In the genomic region with DNA sequence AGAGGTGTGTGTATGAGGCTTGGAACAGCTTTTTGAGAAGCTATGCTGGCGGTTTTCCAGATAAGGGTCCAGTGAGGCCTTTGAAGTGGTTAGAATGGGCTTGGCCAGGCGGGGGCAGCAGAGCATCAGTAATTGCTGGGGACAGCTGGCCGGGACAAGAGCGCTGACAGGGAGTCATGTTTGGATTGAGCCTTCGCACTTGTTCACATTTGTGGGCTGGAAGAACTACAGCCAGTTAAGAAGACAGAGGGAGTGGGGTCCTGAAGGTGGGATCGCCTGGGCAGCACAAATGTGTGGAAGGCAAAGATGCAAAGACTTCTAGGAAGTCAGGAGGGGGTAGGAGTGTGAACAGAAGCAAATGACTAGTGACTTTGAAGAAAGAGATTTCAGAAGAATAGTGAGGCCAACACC, we compare ENCODE assay signal across 8 cellular contexts. TPM values are rescaled to one million over a fixed set of nuclear protein-coding genes. Genes with fewer than 3 reads are reported as not detected.
DNase-seq lines count a peak whose midpoint lies in the region; ATAC-seq and TF ChIP-seq lines count a peak whose summit lies in the region.

No MANE protein-coding gene starts in this region.

- no peaks in the 10 kb centered on the region for H3F3A ChIP-seq in SK-N-SH (replicated peaks; ENCODE audit: insufficient read depth)

- ATAC-seq in upper lobe of right lung = peak; percentile 98

- 0% methylated on average over 6 of the region's 6 CpGs for WGBS in SK-N-SH (ENCODE audit: low lambda C conversion rate)
- WGBS in trophoblast cell (ENCODE audit: extremely low coverage, insufficient coverage, insufficient read length) = no CpG with 5 or more reads among the region's 6 CpGs

- H3K36me3 ChIP-seq in GM06990 (ENCODE audit: control insufficient read depth, insufficient read depth, low read length) (no peaks in the 10 kb centered on the region), HEK293 (ENCODE audit: control insufficient read depth in 2 of 2, insufficient read depth in 1 of 2, low read length in 2 of 2) (no peaks in the 10 kb centered on the region), SK-N-SH (replicated peaks in 1 of 2; ENCODE audit: control insufficient read depth in 1 of 2, insufficient read depth in 2 of 2, low read length in 1 of 2) (no peaks in the 10 kb centered on the region), trophoblast cell (ENCODE audit: control insufficient read depth in 1 of 2, insufficient read depth in 2 of 2, low read length in 2 of 2) (no peaks in the 10 kb centered on the region), upper lobe of right lung (no peaks in the 10 kb centered on the region)

- H3K4me3 ChIP-seq in GM06990 (replicated peaks; ENCODE audit: low read depth, low read length) (no peak overlapping the region), HEK293 (ENCODE audit: low read depth, low read length) (no peak overlapping the region), SK-N-SH (ENCODE audit: low read depth in 2 of 2, low read length in 1 of 2) (no peak overlapping the region), trophoblast cell (ENCODE audit: low read depth, low read length) (no peak overlapping the region), upper lobe of right lung (no peak overlapping the region)

- H2BK5ac ChIP-seq in trophoblast cell (ENCODE audit: low read depth, low read length, poor library complexity) = no peak overlapping the region

- no peak overlapping the region for H2AK5ac ChIP-seq in trophoblast cell (ENCODE audit: low read length)

- H4K12ac ChIP-seq in trophoblast cell (ENCODE audit: low read depth, low read length) = no peak overlapping the region

- no peak overlapping the region for H2AFZ ChIP-seq in SK-N-SH (ENCODE audit: low read depth)
- H2AFZ ChIP-seq in trophoblast cell (ENCODE audit: insufficient read depth, low read length, poor library complexity) = no peak overlapping the region

- no peak overlapping the region for H2BK12ac ChIP-seq in trophoblast cell (ENCODE audit: low read length)

- H3K27ac ChIP-seq in HEK293 (ENCODE audit: extremely low read depth, low read depth, low read length) = no peak overlapping the region
- H3K27ac ChIP-seq in SK-N-SH (ENCODE audit: low read depth in 2 of 2, low read length in 1 of 2) = no peak overlapping the region
- H3K27ac ChIP-seq in trophoblast cell (ENCODE audit: low read depth, low read length) = no peak overlapping the region
- H3K27ac ChIP-seq in upper lobe of right lung = no peak overlapping the region

- intact Hi-C loops in upper lobe of right lung (cut with DNase I) = no loop called here

- H4K20me1 ChIP-seq in SK-N-SH (ENCODE audit: insufficient read depth) = no peaks in the 10 kb centered on the region

- H3K14ac ChIP-seq in trophoblast cell (ENCODE audit: low read length) = no peak overlapping the region

- H3K4me1 ChIP-seq in HEK293 (ENCODE audit: control insufficient read depth, insufficient read depth, low read length) = no peaks in the 10 kb centered on the region
- no peaks in the 10 kb centered on the region for H3K4me1 ChIP-seq in SK-N-SH (ENCODE audit: control insufficient read depth in 1 of 2, insufficient read depth in 2 of 2, low read depth in 1 of 2, low read length in 1 of 2)
- H3K4me1 ChIP-seq in trophoblast cell (ENCODE audit: control insufficient read depth in 1 of 2, insufficient read depth in 2 of 2, low read length in 2 of 2) = no peaks in the 10 kb centered on the region
- no peaks in the 10 kb centered on the region for H3K4me1 ChIP-seq in upper lobe of right lung

- no peak overlapping the region for H3K9ac ChIP-seq in SK-N-SH
- H3K9ac ChIP-seq in trophoblast cell (ENCODE audit: low read length) = no peak overlapping the region

- no peak overlapping the region for H4K8ac ChIP-seq in trophoblast cell (ENCODE audit: low read depth, low read length)

- TF ChIP-seq RAD21 in SK-N-SH (IDR thresholded peaks at IDR 0.05; ENCODE audit: low read length) = peak; percentile 99

- no peak overlapping the region for H3K18ac ChIP-seq in trophoblast cell (ENCODE audit: low read length)

- DNase-seq in GM06990 (ENCODE audit: extremely low read depth, insufficient read length) = peak; percentile 33
- peak; percentile 87 for DNase-seq in NAMALWA (ENCODE audit: low spot score)
- DNase-seq in SK-N-SH = peak; percentile 87
- peak; percentile 1 to 56 (median 34) for DNase-seq in activated naive CD4-positive, alpha-beta T cell (lab: John Stamatoyannopoulos, UW)
- DNase-seq in globus pallidus (ENCODE audit: low spot score) = peak; percentile 79
- peak; percentile 80 to 91 for DNase-seq in trophoblast cell
- peak; percentile 92 for DNase-seq in upper lobe of right lung

- H3K23ac ChIP-seq in trophoblast cell (ENCODE audit: low read length) = no peak overlapping the region

- no peak overlapping the region for H3K4ac ChIP-seq in trophoblast cell (ENCODE audit: low read depth, low read length)

- no peak overlapping the region for H4K91ac ChIP-seq in trophoblast cell (ENCODE audit: low read depth, low read length)

- POLR2A ChIA-PET in HEK293 (lab: Yijun Ruan, JAX) (interaction anchor here (2.0 kb wide), 1 partner anchor 13 kb away, joined by 9 read pairs; the partner anchor contains the start of gene SDHAF3), SK-N-SH (lab: Yijun Ruan, JAX) (interaction anchor here (0.6 kb wide), 1 partner anchor 12 kb away, joined by 4 read pairs; no protein-coding TSS in a partner anchor)

- no peak overlapping the region for H2BK120ac ChIP-seq in trophoblast cell (ENCODE audit: insufficient read depth, low read length, poor library complexity)

- H3K4me2 ChIP-seq in SK-N-SH = no peak overlapping the region; the same call in 1 of the 2 replicates
- no peak overlapping the region for H3K4me2 ChIP-seq in trophoblast cell (ENCODE audit: low read length)

- H3K9me3 ChIP-seq in HEK293 (ENCODE audit: control insufficient read depth, insufficient read depth, low read depth, low read length) (no peaks in the 10 kb centered on the region), SK-N-SH (no peaks in the 10 kb centered on the region; the same call in 1 of the 2 replicates), trophoblast cell (ENCODE audit: insufficient read depth, low read depth, low read length) (no peaks in the 10 kb centered on the region), upper lobe of right lung (no peaks in the 10 kb centered on the region)

- H3K27me3 ChIP-seq in GM06990 (replicated peaks; ENCODE audit: control insufficient read depth, insufficient read depth, low read length) = no peaks in the 10 kb centered on the region
- H3K27me3 ChIP-seq in SK-N-SH (ENCODE audit: insufficient read depth) = 0 out of 2 replicates have a peak, but pooled peaks cover 3% of the 10 kb centered on the region
- H3K27me3 ChIP-seq in trophoblast cell (ENCODE audit: insufficient read depth, low read length) = no peaks in the 10 kb centered on the region
- no peaks in the 10 kb centered on the region for H3K27me3 ChIP-seq in upper lobe of right lung

- CTCF ChIA-PET in HEK293 (lab: Yijun Ruan, JAX) (interaction anchor here (0.6 to 2.8 kb wide), 26 partner anchors 10 to 1200 kb away, joined by 3 to 25 read pairs (median 4); partner anchors contain the start of gene SDHAF3), SK-N-SH (lab: Yijun Ruan, JAX) (interaction anchor here (0.5 to 4.4 kb wide), 58 partner anchors 9 to 1202 kb away, joined by 3 to 62 read pairs (median 5); partner anchors contain the start of gene SDHAF3)

- H3K9me2 ChIP-seq in SK-N-SH = no peaks in the 10 kb centered on the region

- TF ChIP-seq CTCF in GM06990 (IDR thresholded peaks at IDR 0.05; ENCODE audit: insufficient read depth, low read length, poor library complexity, severe bottlenecking) = peak; percentile 79
- TF ChIP-seq CTCF in HEK293 (tag by site-specific recombination; IDR thresholded peaks at IDR 0.05) = peak; percentile 83
- TF ChIP-seq CTCF in SK-N-SH (IDR thresholded peaks at IDR 0.05) = peak; percentile 95
- peak; percentile 76 for TF ChIP-seq CTCF in upper lobe of right lung (IDR thresholded peaks at IDR 0.05)

- TF ChIP-seq EP300 in SK-N-SH (IDR thresholded peaks at IDR 0.05; ENCODE audit: borderline replicate concordance in 1 of 2, low read depth in 1 of 2, low read length in 1 of 2) = no peak

- H3K79me1 ChIP-seq in trophoblast cell (ENCODE audit: low read length) = no peaks in the 10 kb centered on the region

- H3K79me2 ChIP-seq in SK-N-SH (ENCODE audit: insufficient read depth) (no peaks in the 10 kb centered on the region), trophoblast cell (ENCODE audit: control insufficient read depth, insufficient read depth, low read length, poor library complexity) (no peaks in the 10 kb centered on the region)

TF ChIP-seq in HEK293, 187 proteins besides CTCF, POLR2A, EP300 and RAD21 (continues in another document):
- TF ChIP-seq ZNF510 (tag by site-specific recombination; IDR thresholded peaks at IDR 0.05; ENCODE audit: insufficient replicate concordance) = no peak
- no peak for TF ChIP-seq ZNF555 (tag by site-specific recombination; conservative IDR thresholded peaks at IDR 0.05)
- no peak for TF ChIP-seq ZSCAN23 (tag by site-specific recombination; IDR thresholded peaks at IDR 0.05)
- TF ChIP-seq MZF1 (tag by site-specific recombination; IDR thresholded peaks at IDR 0.05; ENCODE audit: borderline replicate concordance) = no peak

TF ChIP-seq in SK-N-SH, 30 proteins besides CTCF, POLR2A, EP300 and RAD21:
- TF ChIP-seq USF2 (IDR thresholded peaks at IDR 0.05; ENCODE audit: borderline replicate concordance, low read depth, low read length) (no peak), NFIC (IDR thresholded peaks at IDR 0.05; ENCODE audit: borderline replicate concordance) (peak; percentile 51; the same call in 1 of the 2 replicates), SMC3 (IDR thresholded peaks at IDR 0.05; ENCODE audit: low read depth, low read length) (peak; percentile 88)
TF ChIP-seq in SK-N-SH: peak in this region for 2.

RNA-seq across cellular contexts. Expression of gene SDHAF3, which starts 12.8 kb away (rescaled TPM):
- polyA plus RNA-seq in SK-N-SH (2012; rRNA removed) = 14.6 and 17.0 TPM in 2 replicates
- polyA plus RNA-seq in SK-N-SH (2012; cell fraction: cytosol; rRNA removed) = 20.2 and 29.6 TPM in 2 replicates
- 4.0 and 4.4 TPM in 2 replicates for polyA plus RNA-seq in SK-N-SH (2012; cell fraction: nucleus; rRNA removed)
- polyA plus RNA-seq in trophoblast cell (2013) = 6.5 and 8.1 TPM in 2 replicates
- total RNA-seq in upper lobe of right lung = 10.0 TPM

Comparison
In these comparisons a context has a peak if more than half of its experiments do, and no peak if none do; other contexts are left out.
1. DNase-seq: peak in every context shown above with its lines; median percentile 92 in upper lobe of right lung; 87 in NAMALWA; 87 in SK-N-SH; 86 in trophoblast cell; 79 in globus pallidus; 34 in activated naive CD4-positive, alpha-beta T cell; 33 in GM06990.